ENCODE assay signal across 21 cellular contexts in genomic region chr6:26447257-26447656, GRCh38. TPM values are rescaled to one million over a fixed set of nuclear protein-coding genes. Genes with fewer than 3 reads are reported as not detected.
DNase-seq lines count a peak whose midpoint lies in the region; ATAC-seq and TF ChIP-seq lines count a peak whose summit lies in the region.
"Had no signal": no experiment of that assay in that cellular context is flagged by ENCODE, and none has a peak within 500 bp of the region (broad histone marks: within the 10 kb centered on the region; RNA-seq: fewer than 3 reads in every experiment).

No MANE protein-coding gene starts in this region.

- no TSS peak for BruUV-seq in IMR-90 (replicated peaks; lab: Mats Ljungman, UMichigan)

- CTCF ChIA-PET in IMR-90 (lab: Yijun Ruan, JAX), result no interaction called here
- CTCF ChIA-PET in naive thymus-derived CD4-positive, alpha-beta T cell (lab: Charles Lee), result no interaction called here

- no peak overlapping the region for H2BK15ac ChIP-seq in IMR-90 (ENCODE audit: low read depth, low read length)

- TF ChIP-seq POLR2A in IMR-90 (IDR thresholded peaks at IDR 0.05; ENCODE audit: low read depth, low read length), result no peak

- no peaks in the 10 kb centered on the region for H3K79me1 ChIP-seq in IMR-90 (ENCODE audit: low read depth in 1 of 2, low read length in 2 of 2)

- H3K4me3 Mint-ChIP-seq in CD4-positive, CD25-positive, alpha-beta regulatory T cell, result peak overlapping the region in 1 of 4 donors; percentile 72
- H3K4me3 Mint-ChIP-seq in effector memory CD8-positive, alpha-beta T cell, result no peak overlapping the region
- H3K4me3 Mint-ChIP-seq in naive thymus-derived CD4-positive, alpha-beta T cell, result no peak overlapping the region
- no peak overlapping the region for H3K4me3 Mint-ChIP-seq in progenitor cell of endocrine pancreas (ENCODE audit: low read depth)
- H3K4me3 Mint-ChIP-seq: CD14-positive monocyte had no signal

- 60% methylated on average over 1 of the region's 5 CpGs; no CpG with 5 or more reads in 1 of the 2 experiments for WGBS in IMR-90 (ENCODE audit: extremely low coverage in 2 of 2, insufficient read length in 1 of 2), 2 experiments

- H3K27me3 ChIP-seq in CD4-positive, CD25-positive, alpha-beta regulatory T cell (ENCODE audit: control insufficient read depth, insufficient read depth, low read length), result no peaks in the 10 kb centered on the region
- no peaks in the 10 kb centered on the region for H3K27me3 ChIP-seq in IMR-90 (ENCODE audit: control insufficient read depth, insufficient read depth, low read length)
- H3K27me3 ChIP-seq in naive thymus-derived CD4-positive, alpha-beta T cell (ENCODE audit: control insufficient read depth in 2 of 2, insufficient read depth in 2 of 2, low read length in 2 of 2), result no peaks in the 10 kb centered on the region
- H3K27me3 ChIP-seq: BE2C; BLaER1 treated with 17β-estradiol and CSF1 and Interleukin-3, amounts not matched to agents 10 nM and 100 nM had no signal

- dilution Hi-C loops in IMR-90 (cut with HindIII; ENCODE audit: low sequenced_read_pairs, unreplicated experiment), result no loop called here

- H3K36me3 Mint-ChIP-seq in CD4-positive, CD25-positive, alpha-beta regulatory T cell, result peaks cover 87% of the 10 kb centered on the region
- H3K36me3 Mint-ChIP-seq in effector memory CD8-positive, alpha-beta T cell (ENCODE audit: insufficient read depth), result peaks cover 56% of the 10 kb centered on the region
- peaks cover 14 to 74% (median 42%) of the 10 kb centered on the region in 5 donors for H3K36me3 Mint-ChIP-seq in naive thymus-derived CD4-positive, alpha-beta T cell
- peaks cover 2% of the 10 kb centered on the region for H3K36me3 Mint-ChIP-seq in progenitor cell of endocrine pancreas (ENCODE audit: insufficient read depth)

- no peak overlapping the region for H3K14ac ChIP-seq in IMR-90 (replicated peaks; ENCODE audit: low read depth, low read length)

- no peak for TF ChIP-seq CTCF in IMR-90 (conservative IDR thresholded peaks at IDR 0.05; ENCODE audit: low read depth, low read length)
- no peak for TF ChIP-seq CTCF in progenitor cell of endocrine pancreas (IDR thresholded peaks at IDR 0.05; ENCODE audit: unreplicated experiment)

- no peak overlapping the region for H3K4me2 ChIP-seq in IMR-90 (ENCODE audit: low read depth, low read length)
- H3K4me2 ChIP-seq: A549 had no signal

- peaks cover 0 to 2% (median 0%) of the 10 kb centered on the region in 7 donors for H3K9me3 Mint-ChIP-seq in CD4-positive, CD25-positive, alpha-beta regulatory T cell
- H3K9me3 Mint-ChIP-seq in effector memory CD8-positive, alpha-beta T cell, result no peaks in the 10 kb centered on the region
- H3K9me3 Mint-ChIP-seq in naive thymus-derived CD4-positive, alpha-beta T cell, result no peaks in the 10 kb centered on the region
- no peaks in the 10 kb centered on the region for H3K9me3 Mint-ChIP-seq in progenitor cell of endocrine pancreas (ENCODE audit: low read depth)
- H3K9me3 Mint-ChIP-seq: CD14-positive monocyte; CD4-positive, alpha-beta memory T cell had no signal

- H3K56ac ChIP-seq in IMR-90 (ENCODE audit: extremely low read depth, insufficient read depth, low read length), result no peak overlapping the region

- no peaks in the 10 kb centered on the region for H4K20me1 ChIP-seq in IMR-90 (ENCODE audit: insufficient read depth, low read length)
- H4K20me1 ChIP-seq: BLaER1 treated with 17β-estradiol and CSF1 and Interleukin-3, amounts not matched to agents 10 nM and 100 nM had no signal

- ATAC-seq in CD4-positive, CD25-positive, alpha-beta regulatory T cell (ENCODE audit: low read depth in 2 of 2), result no peak
- peak; percentile 46 for ATAC-seq in IMR-90 (ENCODE audit: low read depth)
- no peak for ATAC-seq in effector memory CD8-positive, alpha-beta T cell (replicated peaks)
- no peak for ATAC-seq in naive thymus-derived CD4-positive, alpha-beta T cell
- ATAC-seq: A549 had no signal

- no peak overlapping the region for H2AK9ac ChIP-seq in IMR-90 (replicated peaks; ENCODE audit: low read depth, low read length, poor library complexity)

- H2BK120ac ChIP-seq in IMR-90 (ENCODE audit: low read depth, low read length), result no peak overlapping the region

- no peak overlapping the region for H2AFZ ChIP-seq in IMR-90 (replicated peaks; ENCODE audit: low read length, poor library complexity)
- H2AFZ ChIP-seq: GM23248 had no signal

- in situ Hi-C loops in IMR-90 (cut with MboI; ENCODE audit: low sequenced_read_pairs), result no loop called here

- no peak overlapping the region for H4K91ac ChIP-seq in IMR-90 (ENCODE audit: insufficient read depth, low read depth, low read length)

- intact Hi-C loops in IMR-90 (cut with micrococcal nuclease), result no loop called here
- intact Hi-C loops in naive thymus-derived CD4-positive, alpha-beta T cell (cut with micrococcal nuclease), result no loop called here

- H3K9me1 ChIP-seq in IMR-90 (ENCODE audit: insufficient read depth, low read length), result no peaks in the 10 kb centered on the region

- H4K5ac ChIP-seq in IMR-90 (ENCODE audit: low read depth, low read length), result peak overlapping the region; percentile 62

- H3K9me3 ChIP-seq in CD4-positive, CD25-positive, alpha-beta regulatory T cell (ENCODE audit: control insufficient read depth in 2 of 2, low read length in 2 of 2), result no peaks in the 10 kb centered on the region
- no peaks in the 10 kb centered on the region for H3K9me3 ChIP-seq in IMR-90 (ENCODE audit: control insufficient read depth, insufficient read depth, low read length)
- no peaks in the 10 kb centered on the region for H3K9me3 ChIP-seq in naive thymus-derived CD4-positive, alpha-beta T cell (ENCODE audit: control insufficient read depth in 2 of 3, low read length in 3 of 3)
- H3K9me3 ChIP-seq: A549; BE2C; BLaER1 treated with 17β-estradiol and CSF1 and Interleukin-3, amounts not matched to agents 10 nM and 100 nM; Caco-2 had no signal

- H4K8ac ChIP-seq in IMR-90 (ENCODE audit: low read depth in 2 of 2, low read length in 2 of 2), result 0 out of 4 replicates have a peak overlapping the region, but pooled peaks of 1 of the 2 experiments have one; percentile 60

- peak overlapping the region in 2 of 3 donors; percentile 83 to 86 for H3K27ac Mint-ChIP-seq in CD4-positive, CD25-positive, alpha-beta regulatory T cell
- H3K27ac Mint-ChIP-seq in effector memory CD8-positive, alpha-beta T cell, result peak overlapping the region; percentile 76 to 90
- peak overlapping the region in 5 of 9 donors; percentile 27 to 81 (median 68) for H3K27ac Mint-ChIP-seq in naive thymus-derived CD4-positive, alpha-beta T cell
- no peak overlapping the region for H3K27ac Mint-ChIP-seq in progenitor cell of endocrine pancreas
- H3K27ac Mint-ChIP-seq: CD14-positive monocyte had no signal

- peaks cover 38% of the 10 kb centered on the region for H3K4me1 ChIP-seq in CD4-positive, CD25-positive, alpha-beta regulatory T cell (ENCODE audit: control insufficient read depth, insufficient read depth, low read length, poor library complexity, severe bottlenecking)
- H3K4me1 ChIP-seq in IMR-90 (ENCODE audit: control insufficient read depth, insufficient read depth, low read length), result peaks cover 5% of the 10 kb centered on the region
- H3K4me1 ChIP-seq in naive thymus-derived CD4-positive, alpha-beta T cell (ENCODE audit: control insufficient read depth in 2 of 2, insufficient read depth in 2 of 2, low read length in 2 of 2), result peaks cover 28 to 35% of the 10 kb centered on the region in 2 donors
- H3K4me1 ChIP-seq: A549, BE2C, Caco-2 had no signal

- H3K36me3 ChIP-seq in CD4-positive, CD25-positive, alpha-beta regulatory T cell (ENCODE audit: control insufficient read depth, insufficient read depth, low read length), result peaks cover 81% of the 10 kb centered on the region
- H3K36me3 ChIP-seq in IMR-90 (ENCODE audit: control insufficient read depth, insufficient read depth, low read length), result peaks cover 12% of the 10 kb centered on the region
- peaks cover 22 to 64% (median 23%) of the 10 kb centered on the region in 3 experiments for H3K36me3 ChIP-seq in naive thymus-derived CD4-positive, alpha-beta T cell (ENCODE audit: control insufficient read depth in 2 of 3, insufficient read depth in 3 of 3, low read length in 3 of 3)
- H3K36me3 ChIP-seq: BE2C had no signal

- no peak overlapping the region for H2BK20ac ChIP-seq in IMR-90 (ENCODE audit: low read depth, low read length)

- H3K18ac ChIP-seq in IMR-90 (ENCODE audit: low read depth, low read length), result peak overlapping the region; percentile 45; the same call in 1 of the 2 replicates

- no peak overlapping the region for H3K4me3 ChIP-seq in CD4-positive, CD25-positive, alpha-beta regulatory T cell (ENCODE audit: low read depth, low read length)
- H3K4me3 ChIP-seq in IMR-90 (ENCODE audit: insufficient read depth, low read depth, low read length), result no peak overlapping the region
- H3K4me3 ChIP-seq in naive thymus-derived CD4-positive, alpha-beta T cell (ENCODE audit: low read length), result no peak overlapping the region
- H3K4me3 ChIP-seq: A549; BLaER1 treated with 17β-estradiol and CSF1 and Interleukin-3, amounts not matched to agents 10 nM and 100 nM; GM23248 had no signal

- peak overlapping the region; percentile 35 for H2BK5ac ChIP-seq in IMR-90 (ENCODE audit: low read depth, low read length, poor library complexity, severe bottlenecking)

- no peak overlapping the region for H3K4ac ChIP-seq in IMR-90 (ENCODE audit: low read depth, low read length)

- H3K9ac ChIP-seq in IMR-90 (ENCODE audit: low read depth, low read length), result no peak overlapping the region
- H3K9ac ChIP-seq: BLaER1 treated with 17β-estradiol and CSF1 and Interleukin-3, amounts not matched to agents 10 nM and 100 nM; GM23248 had no signal

- no peaks in the 10 kb centered on the region for H3K27me3 Mint-ChIP-seq in CD4-positive, CD25-positive, alpha-beta regulatory T cell
- no peaks in the 10 kb centered on the region for H3K27me3 Mint-ChIP-seq in effector memory CD8-positive, alpha-beta T cell
- no peaks in the 10 kb centered on the region for H3K27me3 Mint-ChIP-seq in naive thymus-derived CD4-positive, alpha-beta T cell
- H3K27me3 Mint-ChIP-seq in progenitor cell of endocrine pancreas, result peaks cover 20% of the 10 kb centered on the region
- H3K27me3 Mint-ChIP-seq: CD4-positive, alpha-beta memory T cell had no signal

- H3K4me1 Mint-ChIP-seq in CD4-positive, CD25-positive, alpha-beta regulatory T cell, result peaks cover 13 to 60% (median 47%) of the 10 kb centered on the region in 4 donors
- H3K4me1 Mint-ChIP-seq in effector memory CD8-positive, alpha-beta T cell (ENCODE audit: low read depth in 2 of 2), result peaks cover 45 to 55% of the 10 kb centered on the region in 2 donors
- H3K4me1 Mint-ChIP-seq in naive thymus-derived CD4-positive, alpha-beta T cell, result peaks cover 36 to 74% (median 67%) of the 10 kb centered on the region in 7 donors
- no peaks in the 10 kb centered on the region for H3K4me1 Mint-ChIP-seq in progenitor cell of endocrine pancreas (ENCODE audit: low read depth)

- H3K27ac ChIP-seq in CD4-positive, CD25-positive, alpha-beta regulatory T cell (ENCODE audit: insufficient read depth, low read length, poor library complexity, severe bottlenecking), result peak overlapping the region; percentile 43
- H3K27ac ChIP-seq in IMR-90 (ENCODE audit: insufficient read depth, low read length), result no peak overlapping the region
- H3K27ac ChIP-seq in naive thymus-derived CD4-positive, alpha-beta T cell (ENCODE audit: low read depth, low read length), result peak overlapping the region; percentile 33
- H3K27ac ChIP-seq: A549; BLaER1 treated with 17β-estradiol and CSF1 and Interleukin-3, amounts not matched to agents 10 nM and 100 nM; GM23248 had no signal

- POLR2A ChIA-PET in IMR-90 (lab: Charles Lee; ENCODE audit: unreplicated experiment), result no interaction called here
- POLR2A ChIA-PET in naive thymus-derived CD4-positive, alpha-beta T cell (lab: Charles Lee), result interaction anchor here (0.6 to 1.5 kb wide), 3 partner anchors 12 to 243 kb away, joined by 3 to 7 read pairs (median 4); partner anchors contain the start of gene HMGN4

- DNase-seq in CD4-positive, CD25-positive, alpha-beta regulatory T cell, result no peak
- DNase-seq in IMR-90 (no peak), progenitor cell of endocrine pancreas (ENCODE audit: low spot score, unreplicated experiment) (no peak), NCI-H1694 (lab: John Stamatoyannopoulos, UW) (no peak), ureter (ENCODE audit: low spot score) (no peak)
- DNase-seq in effector memory CD8-positive, alpha-beta T cell, result no peak
- no peak for DNase-seq in naive thymus-derived CD4-positive, alpha-beta T cell
- DNase-seq: 8988T; ACHN; AML-193; BE2C; Caco-2; CD4-positive, alpha-beta memory T cell; DMS153; DND-41; GM23248; H7; HCEC 1CT had no signal

- H3K23ac ChIP-seq in IMR-90 (ENCODE audit: low read depth, low read length), result no peak overlapping the region

- no peak for TF ChIP-seq RAD21 in IMR-90 (IDR thresholded peaks at IDR 0.05; ENCODE audit: low read length)

- no peak overlapping the region for H2AK5ac ChIP-seq in IMR-90 (ENCODE audit: low read depth, low read length)

RNA-seq across cellular contexts. Expression of gene BTN3A3, which starts 7.0 kb away (rescaled TPM):
- 125 TPM for total RNA-seq in CD4-positive, CD25-positive, alpha-beta regulatory T cell
- polyA plus RNA-seq in CD4-positive, CD25-positive, alpha-beta regulatory T cell, result 10 to 100 TPM; 79.3 to 91.5 (median 82.7) TPM
- total RNA-seq in IMR-90 (2012; rRNA removed) (14.4 and 15.8 TPM in 2 replicates), progenitor cell of endocrine pancreas (2.4 and 3.1 TPM in 2 replicates), ureter (13.9 TPM)
- 12.4 and 14.8 TPM in 2 replicates for polyA plus RNA-seq in IMR-90 (2012; rRNA removed)
- 6.3 and 10.8 TPM in 2 replicates for polyA plus RNA-seq in IMR-90 (2012; cell fraction: cytosol; rRNA removed)
- 13.9 and 51.5 TPM in 2 replicates for polyA plus RNA-seq in IMR-90 (2012; cell fraction: nucleus; rRNA removed; ENCODE audit: low replicate concordance)
- 100 to 1,000 TPM in 3 of 5 experiments, 10 to 100 TPM in 2; 79.1 to 183 (median 119) TPM for total RNA-seq in naive thymus-derived CD4-positive, alpha-beta T cell
- polyA plus RNA-seq in naive thymus-derived CD4-positive, alpha-beta T cell, result 10 to 100 TPM; 71.4 to 96.2 TPM

RNA-seq across cellular contexts. Expression of gene BTN2A1, which starts 10.5 kb away (rescaled TPM):
- total RNA-seq in CD4-positive, CD25-positive, alpha-beta regulatory T cell, result 35.9 TPM
- polyA plus RNA-seq in CD4-positive, CD25-positive, alpha-beta regulatory T cell, result 10 to 100 TPM in 3 of 4 donors, 1 to 10 TPM in 1; 9.7 to 14.5 (median 12.2) TPM
- total RNA-seq in IMR-90 (2012; rRNA removed) (11.4 and 13.6 TPM in 2 replicates), progenitor cell of endocrine pancreas (24.7 and 26.4 TPM in 2 replicates), ureter (24.7 TPM)
- 37.9 and 40.2 TPM in 2 replicates for polyA plus RNA-seq in IMR-90 (2012; rRNA removed)
- 18.8 and 24.5 TPM in 2 replicates for polyA plus RNA-seq in IMR-90 (2012; cell fraction: cytosol; rRNA removed)
- polyA plus RNA-seq in IMR-90 (2012; cell fraction: nucleus; rRNA removed; ENCODE audit: low replicate concordance), result 44.0 and 69.0 TPM in 2 replicates
- total RNA-seq in naive thymus-derived CD4-positive, alpha-beta T cell, result 10 to 100 TPM; 29.0 to 54.6 (median 37.2) TPM
- 10 to 100 TPM in 1 of 2 donors, 1 to 10 TPM in 1; 9.7 to 13.1 TPM for polyA plus RNA-seq in naive thymus-derived CD4-positive, alpha-beta T cell

RNA-seq across cellular contexts. Expression of gene BTN3A1, which starts 45.2 kb away (rescaled TPM):
- 279 TPM for total RNA-seq in CD4-positive, CD25-positive, alpha-beta regulatory T cell
- 10 to 100 TPM; 67.4 to 100.0 (median 71.2) TPM for polyA plus RNA-seq in CD4-positive, CD25-positive, alpha-beta regulatory T cell
- total RNA-seq in IMR-90 (2012; rRNA removed) (15.3 and 16.5 TPM in 2 replicates), progenitor cell of endocrine pancreas (9.6 and 10.5 TPM in 2 replicates), ureter (26.2 TPM)
- polyA plus RNA-seq in IMR-90 (2012; rRNA removed), result 9.8 and 14.4 TPM in 2 replicates
- polyA plus RNA-seq in IMR-90 (2012; cell fraction: cytosol; rRNA removed), result 5.7 and 11.5 TPM in 2 replicates
- polyA plus RNA-seq in IMR-90 (2012; cell fraction: nucleus; rRNA removed; ENCODE audit: low replicate concordance), result 23.3 and 47.1 TPM in 2 replicates
- total RNA-seq in naive thymus-derived CD4-positive, alpha-beta T cell, result 100 to 1,000 TPM; 122 to 242 (median 235) TPM
- polyA plus RNA-seq in naive thymus-derived CD4-positive, alpha-beta T cell, result 10 to 100 TPM; 41.5 to 64.6 TPM

RNA-seq across cellular contexts. Expression of gene BTN1A1, which starts 52.8 kb away (rescaled TPM):
- not detected for total RNA-seq in CD4-positive, CD25-positive, alpha-beta regulatory T cell
- under 1 TPM in 1 of 4 donors, not detected in 3; 0.33 TPM for polyA plus RNA-seq in CD4-positive, CD25-positive, alpha-beta regulatory T cell
- total RNA-seq in IMR-90 (2012; rRNA removed) (not detected in 2 replicates), progenitor cell of endocrine pancreas (1.5 and 1.6 TPM in 2 replicates), ureter (not detected)
- polyA plus RNA-seq in IMR-90 (2012; rRNA removed), result not detected in 2 replicates
- not detected in 2 replicates for polyA plus RNA-seq in IMR-90 (2012; cell fraction: cytosol; rRNA removed)
- polyA plus RNA-seq in IMR-90 (2012; cell fraction: nucleus; rRNA removed; ENCODE audit: low replicate concordance), result not detected in 2 replicates
- total RNA-seq in naive thymus-derived CD4-positive, alpha-beta T cell, result not detected
- polyA plus RNA-seq in naive thymus-derived CD4-positive, alpha-beta T cell, result not detected
- total RNA-seq: CD4-positive, alpha-beta memory T cell; H7 had no signal
- polyA plus RNA-seq: A549, CD14-positive monocyte, GM23248 had no signal
